21 cellular contexts compared by ENCODE assay signal in the genomic region with DNA sequence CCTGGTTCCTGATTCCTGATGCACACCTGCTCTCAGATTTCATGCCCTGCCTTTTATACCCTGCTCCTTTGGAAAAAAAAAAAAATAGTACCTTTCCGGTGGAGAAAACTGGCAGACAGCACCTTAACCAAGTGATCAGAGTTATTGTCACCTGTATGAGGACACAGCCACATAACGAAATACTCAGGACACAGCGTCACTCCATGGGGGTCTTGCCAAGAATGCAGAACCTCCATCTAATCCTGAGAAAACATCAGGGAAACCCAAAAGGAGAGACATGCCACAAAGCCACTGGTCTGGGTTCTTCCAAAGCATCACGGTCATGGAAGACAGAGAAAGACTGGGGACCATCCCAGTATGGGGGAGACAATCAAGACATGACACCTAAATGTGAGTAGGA. TPM values are rescaled to one million over a fixed set of nuclear protein-coding genes. Genes with fewer than 3 reads are reported as not detected.
"Had no signal": no experiment of that assay in that cellular context is flagged by ENCODE, and none has a peak within 500 bp of the region (broad histone marks: within the 10 kb centered on the region; RNA-seq: fewer than 3 reads in every experiment).

No MANE protein-coding gene starts in this region.

- FAIRE-seq: endometrium, frontal cortex, pancreas, small intestine, urothelium cell line had no signal

- H3K27me3 ChIP-seq: dorsolateral prefrontal cortex, heart right ventricle, pancreas had no signal

- H3K9me3 Mint-ChIP-seq: neural crest cell had no signal

- H3K36me3 ChIP-seq: heart right ventricle, pancreas had no signal

- DNase-seq: cortex of kidney; dorsolateral prefrontal cortex; effector CD8-positive, alpha-beta T cell; heart right ventricle; hypothalamus; left colon; naive thymus-derived CD4-positive, alpha-beta T cell; nucleus accumbens; pancreas; right cardiac atrium; small intestine; stimulated activated CD4-positive, alpha-beta T cell treated with anti-CD3 and anti-CD28 coated beads, Interleukin-12 subunit alpha, Interleukin-12 subunit beta, amount 100 ng/mL, for 4 hours; stimulated activated naive CD4-positive, alpha-beta T cell treated with Interleukin-2 at 50 U/mL for 16 hours; trophoblast cell had no signal

- H3K4me1 ChIP-seq: pancreas had no signal

- H3K4me3 ChIP-seq: dorsolateral prefrontal cortex, heart right ventricle, pancreas had no signal

- H3K27ac ChIP-seq: dorsolateral prefrontal cortex, heart right ventricle, pancreas had no signal

- H3K4me3 Mint-ChIP-seq: neural crest cell had no signal

- ATAC-seq: esophagus mucosa; heart right ventricle; left colon; naive thymus-derived CD4-positive, alpha-beta T cell; pancreas; right cardiac atrium had no signal

- H3K27ac Mint-ChIP-seq: progenitor cell of endocrine pancreas had no signal

- H3K9me3 ChIP-seq: heart right ventricle, pancreas had no signal

RNA-seq across cellular contexts. Expression of a gene that starts 29.1 kb away (rescaled TPM):
- total RNA-seq: mesenteric fat pad had no signal
- polyA plus RNA-seq: naive thymus-derived CD4-positive, alpha-beta T cell had no signal
